In genomic region chr19:13428352-13428751, GRCh38 we compare ENCODE assay signal across 9 cellular contexts.
DNase-seq lines count a peak whose midpoint lies in the region; TF ChIP-seq lines count a peak whose summit lies in the region.
"Had no signal": no experiment of that assay in that cellular context is flagged by ENCODE, and none has a peak within 500 bp of the region (broad histone marks: within the 10 kb centered on the region; RNA-seq: fewer than 3 reads in every experiment).

No MANE protein-coding gene starts in this region.

- in situ Hi-C loops in mammary epithelial cell (cut with MboI; ENCODE audit: low sequenced_read_pairs in 2 of 2): loop anchor here in 1 of 2 donors (5.0 to 25.0 kb wide), 2 partner anchors 61 to 141 kb away; no protein-coding TSS in a partner anchor

- intact Hi-C loops in mammary epithelial cell (cut with micrococcal nuclease): no loop called here

- H3K79me2 ChIP-seq in mammary epithelial cell (ENCODE audit: insufficient read depth, low read length) (no peaks in the 10 kb centered on the region), smooth muscle cell (ENCODE audit: low read depth) (no peaks in the 10 kb centered on the region)

- 33% methylated on average over 8 of the region's 9 CpGs for WGBS in mammary epithelial cell (ENCODE audit: low coverage, missing lambda C conversion rate)
- WGBS in smooth muscle cell (ENCODE audit: low lambda C conversion rate): 54% methylated on average over 9 of the region's 9 CpGs

- CTCF ChIA-PET in mammary epithelial cell (lab: Charles Lee; ENCODE audit: low non-redundant PET): interaction anchor here (0.6 to 0.7 kb wide), 2 partner anchors 62 to 156 kb away, joined by 4 to 10 read pairs; no protein-coding TSS in a partner anchor

- DNase-seq in SKM-1 (lab: John Stamatoyannopoulos, UW; ENCODE audit: unreplicated experiment): peak; percentile 7
- no peak for DNase-seq in SKM-1 treated with dmso at 0.1 percent for 144 hours (lab: John Stamatoyannopoulos, UW; ENCODE audit: unreplicated experiment)
- DNase-seq in LNCaP clone FGC (ENCODE audit: low read depth): no peak
- DNase-seq in mammary epithelial cell: peak; percentile 6
- no peak for DNase-seq in smooth muscle cell (lab: John Stamatoyannopoulos, UW; ENCODE audit: unreplicated experiment)
- no peak for DNase-seq in mucosa of gallbladder (ENCODE audit: low spot score)
- no peak for DNase-seq in NCI-H2029 treated with DMSO at 0.1 percent for 48 hours (lab: John Stamatoyannopoulos, UW)
- no peak for DNase-seq in NCI-H2029 (lab: John Stamatoyannopoulos, UW)

- dilution Hi-C loops in mammary epithelial cell (cut with HindIII; ENCODE audit: low sequenced_read_pairs): no loop called here

- H4K20me1 ChIP-seq in mammary epithelial cell (ENCODE audit: insufficient read depth, low read length) (no peaks in the 10 kb centered on the region), smooth muscle cell (ENCODE audit: low read depth) (no peaks in the 10 kb centered on the region)

- no peak overlapping the region for H3K9ac ChIP-seq in mammary epithelial cell (ENCODE audit: insufficient read depth, low read length)
- no peak overlapping the region for H3K9ac ChIP-seq in smooth muscle cell (ENCODE audit: low read depth)

- H3K27ac ChIP-seq in mammary epithelial cell (ENCODE audit: insufficient read depth, low read depth, low read length) (no peak overlapping the region), smooth muscle cell (ENCODE audit: low read depth) (no peak overlapping the region)
- H3K27ac ChIP-seq: thoracic aorta had no signal

- no peak overlapping the region for H3K4me3 ChIP-seq in LNCaP clone FGC (ENCODE audit: low read depth, low read length)
- no peak overlapping the region for H3K4me3 ChIP-seq in mammary epithelial cell (replicated peaks in 1 of 3; ENCODE audit: insufficient read depth in 1 of 3, low read depth in 2 of 3, low read length in 3 of 3)
- no peak overlapping the region for H3K4me3 ChIP-seq in smooth muscle cell
- H3K4me3 ChIP-seq: thoracic aorta had no signal

- H2AFZ ChIP-seq in mammary epithelial cell (ENCODE audit: low read depth, low read length) (no peak overlapping the region), smooth muscle cell (ENCODE audit: low read depth) (no peak overlapping the region)

- TF ChIP-seq CTCF in LNCaP clone FGC (IDR thresholded peaks at IDR 0.05; ENCODE audit: control insufficient read depth, extremely low read depth, insufficient read depth) (0 out of 2 replicates have a peak, but pooled peaks have one; percentile 22), mammary epithelial cell (conservative IDR thresholded peaks at IDR 0.05 in 1 of 2, IDR thresholded peaks at IDR 0.05 in 1 of 2; ENCODE audit: extremely low read depth in 1 of 2, insufficient read depth in 1 of 2, low read depth in 1 of 2, low read length in 2 of 2) (peak; percentile 70 to 74), smooth muscle cell (IDR thresholded peaks at IDR 0.05; ENCODE audit: borderline replicate concordance, insufficient read depth, poor library complexity, severe bottlenecking) (peak; percentile 42)

- H3F3A ChIP-seq in smooth muscle cell (ENCODE audit: low read depth): no peaks in the 10 kb centered on the region

- H3K27me3 ChIP-seq in mammary epithelial cell (ENCODE audit: insufficient read depth, low read length) (no peaks in the 10 kb centered on the region), smooth muscle cell (ENCODE audit: low read depth) (no peaks in the 10 kb centered on the region)

- no peaks in the 10 kb centered on the region for H3K9me3 ChIP-seq in mammary epithelial cell (replicated peaks; ENCODE audit: insufficient read depth, low read length)
- H3K9me3 ChIP-seq in smooth muscle cell (replicated peaks; ENCODE audit: low read depth): no peaks in the 10 kb centered on the region
- H3K9me3 ChIP-seq: thoracic aorta had no signal

- H3K4me2 ChIP-seq in mammary epithelial cell (ENCODE audit: insufficient read depth, low read depth, low read length) (no peak overlapping the region), smooth muscle cell (no peak overlapping the region)

- no peaks in the 10 kb centered on the region for H3K4me1 ChIP-seq in mammary epithelial cell (ENCODE audit: insufficient read depth, low read length)
- no peaks in the 10 kb centered on the region for H3K4me1 ChIP-seq in smooth muscle cell (ENCODE audit: low read depth)

- H3K36me3 ChIP-seq in mammary epithelial cell (ENCODE audit: insufficient read depth, low read length) (no peaks in the 10 kb centered on the region), smooth muscle cell (ENCODE audit: low read depth) (no peaks in the 10 kb centered on the region)
- H3K36me3 ChIP-seq: thoracic aorta had no signal

- BruUV-seq in mammary epithelial cell (replicated peaks; lab: Mats Ljungman, UMichigan): no TSS peak

Comparison
In these comparisons a context has a peak if more than half of its experiments do, and no peak if none do; other contexts are left out.
1. DNase-seq: peak in SKM-1 (single experiment) and mammary epithelial cell (single experiment); none in SKM-1 treated with dmso at 0.1 percent for 144 hours (single experiment), LNCaP clone FGC (single experiment), smooth muscle cell (single experiment), mucosa of gallbladder (single experiment), NCI-H2029 treated with DMSO at 0.1 percent for 48 hours (single experiment) and NCI-H2029 (single experiment).
2. CTCF ChIP-seq: peak in every context shown above with its lines; median percentile 72 in mammary epithelial cell; 42 in smooth muscle cell; 22 in LNCaP clone FGC.